In genomic region chr9:16532272-16532671, GRCh38 we compare ENCODE assay signal across 28 cellular contexts.
DNase-seq lines count a peak whose midpoint lies in the region; ATAC-seq and TF ChIP-seq lines count a peak whose summit lies in the region.
"Had no signal": no experiment of that assay in that cellular context is flagged by ENCODE, and none has a peak within 500 bp of the region (broad histone marks: within the 10 kb centered on the region; RNA-seq: fewer than 3 reads in every experiment).

No MANE protein-coding gene starts in this region.

- H3K4me3 ChIP-seq in SJSA1 = no peak overlapping the region
- no peak overlapping the region for H3K4me3 ChIP-seq in uterus
- no peak overlapping the region for H3K4me3 ChIP-seq in gastroesophageal sphincter
- H3K4me3 ChIP-seq: right atrium auricular region, SJCRH30, spleen, thoracic aorta, vagina had no signal

- intact Hi-C loops in uterus (cut with DNase I; ENCODE audit: low total_unique reads) = no loop called here

- H3K9me3 ChIP-seq in SJSA1 (replicated peaks) = no peaks in the 10 kb centered on the region
- no peaks in the 10 kb centered on the region for H3K9me3 ChIP-seq in uterus
- no peaks in the 10 kb centered on the region for H3K9me3 ChIP-seq in gastroesophageal sphincter
- H3K9me3 ChIP-seq: right atrium auricular region, SJCRH30, spleen, thoracic aorta, vagina had no signal

- H3K27ac ChIP-seq in SJSA1 = 0 out of 2 replicates have a peak overlapping the region, but pooled peaks have one; percentile 25
- H3K27ac ChIP-seq in foreskin keratinocyte = peak overlapping the region; percentile 52
- peak overlapping the region; percentile 49 to 62 for H3K27ac ChIP-seq in uterus
- H3K27ac ChIP-seq in gastroesophageal sphincter = no peak overlapping the region
- H3K27ac ChIP-seq: parathyroid adenoma, right atrium auricular region, SJCRH30, spleen, thoracic aorta, vagina had no signal

- 90 to 92% methylated on average over 2 to 3 of the region's 3 CpGs for WGBS in gastroesophageal sphincter (ENCODE audit: low coverage in 1 of 2), 2 donors

- peak; percentile 31 for DNase-seq in NCI-H2171 treated with DMSO at 0.1 percent for 48 hours (lab: John Stamatoyannopoulos, UW)
- no peak for DNase-seq in NCI-H2171 (lab: John Stamatoyannopoulos, UW)
- no peak for DNase-seq in SJSA1 (ENCODE audit: low read depth in 1 of 2, low spot score in 2 of 2)
- DNase-seq in foreskin keratinocyte = no peak
- DNase-seq in uterus = no peak
- no peak for DNase-seq in NCI-H146 (lab: John Stamatoyannopoulos, UW)
- DNase-seq in activated effector memory CD4-positive, alpha-beta T cell treated with Interleukin-2 at 50 U/mL for 16 hours = no peak
- DNase-seq: activated CD4-positive, alpha-beta T cell treated with anti-CD3 and anti-CD28 coated beads, Interleukin-2, amount 50 U/mL, for 1 hour; activated CD4-positive, CD25-positive, alpha-beta regulatory T cell; activated effector memory CD4-positive, alpha-beta T cell treated with anti-CD3 and anti-CD28 coated beads, Interleukin-2, amount 50 U/mL, for 16 hours; activated naive CD8-positive, alpha-beta T cell treated with anti-CD3 and anti-CD28 coated beads for 36 hours; activated T-cell treated with anti-CD3 and anti-CD28 coated beads, Interleukin-2, amount 50 U/mL, for 1 hour; anterior cingulate cortex; CD8-positive, alpha-beta T cell; Kasumi-1; NCI-H1105 treated with DMSO at 0.1 percent for 48 hours; NCI-H2029 treated with DMSO at 0.1 percent for 48 hours; NCI-H345; RPMI8226; spleen; stimulated activated CD8-positive, alpha-beta memory T cell treated with anti-CD3 and anti-CD28 coated beads, Interleukin-4, amount 100 ng/mL, for 48 hours; stimulated activated naive CD8-positive, alpha-beta T cell treated with anti-CD3 and anti-CD28 coated beads, Interleukin-15, amount 100 ng/mL, for 72 hours had no signal

- TF ChIP-seq EP300 in gastroesophageal sphincter (IDR thresholded peaks at IDR 0.05) = no peak

- H3K36me3 ChIP-seq in SJSA1 = no peaks in the 10 kb centered on the region
- H3K36me3 ChIP-seq in uterus = no peaks in the 10 kb centered on the region
- no peaks in the 10 kb centered on the region for H3K36me3 ChIP-seq in gastroesophageal sphincter
- H3K36me3 ChIP-seq: right atrium auricular region, spleen, thoracic aorta, vagina had no signal

- H3K4me1 ChIP-seq in SJSA1 (replicated peaks) (peaks cover 24% of the 10 kb centered on the region), foreskin keratinocyte (peaks cover 19% of the 10 kb centered on the region), uterus (no peaks in the 10 kb centered on the region), gastroesophageal sphincter (peaks cover 0 to 19% (median 0%) of the 10 kb centered on the region in 3 donors)
- H3K4me1 ChIP-seq: parathyroid adenoma, right atrium auricular region, spleen, vagina had no signal

- no peak for TF ChIP-seq POLR2A in uterus (IDR thresholded peaks at IDR 0.05)
- TF ChIP-seq POLR2A in gastroesophageal sphincter (IDR thresholded peaks at IDR 0.05) = no peak

- H3K27me3 ChIP-seq in SJSA1 (replicated peaks) (no peaks in the 10 kb centered on the region), foreskin keratinocyte (no peaks in the 10 kb centered on the region), uterus (no peaks in the 10 kb centered on the region), gastroesophageal sphincter (no peaks in the 10 kb centered on the region)
- H3K27me3 ChIP-seq: right atrium auricular region, SJCRH30, spleen, vagina had no signal

- ATAC-seq in foreskin keratinocyte (no peak), gastroesophageal sphincter (no peak)
- ATAC-seq: CD8-positive, alpha-beta T cell; stimulated activated naive CD8-positive, alpha-beta T cell treated with anti-CD3 and anti-CD28 coated beads, Interleukin-15, amount 100 ng/mL, for 72 hours had no signal

- TF ChIP-seq CTCF in foreskin keratinocyte (conservative IDR thresholded peaks at IDR 0.05) = no peak
- TF ChIP-seq CTCF in uterus (IDR thresholded peaks at IDR 0.05) = no peak
- TF ChIP-seq CTCF in gastroesophageal sphincter (IDR thresholded peaks at IDR 0.05) = no peak

Comparison
In these comparisons a context has a peak if more than half of its experiments do, and no peak if none do; other contexts are left out.
1. H3K27ac ChIP-seq: peak in SJSA1 (single experiment), foreskin keratinocyte (single experiment) and uterus (2 of 2); none in gastroesophageal sphincter (0 of 4).